1 cellular context compared by ENCODE assay signal in genomic region chr11:67505605-67506396, GRCh38.
TF ChIP-seq lines count a peak whose summit lies in the region.

No MANE protein-coding gene starts in this region.

TF ChIP-seq in HepG2, 621 proteins besides CTCF, POLR2A, EP300 and RAD21 (continued from another document and continues in another):
- TF ChIP-seq ZNF407 (CRISPR knock-in tag; IDR thresholded peaks at IDR 0.05; ENCODE audit: not compliant biosample characterization) (peak; percentile 59), DRAP1 (CRISPR knock-in tag; IDR thresholded peaks at IDR 0.05) (0 out of 2 replicates have a peak, but pooled peaks have one; percentile 42), ZNF761 (CRISPR knock-in tag; conservative IDR thresholded peaks at IDR 0.05) (0 out of 2 replicates have a peak, but pooled peaks have one; percentile 78), ZNF510 (CRISPR knock-in tag; IDR thresholded peaks at IDR 0.05; ENCODE audit: low read depth) (no peak), ZFP36 (IDR thresholded peaks at IDR 0.05; ENCODE audit: borderline replicate concordance, low read depth, low read length, partially characterized antibody) (no peak), NFYC (CRISPR knock-in tag; IDR thresholded peaks at IDR 0.05) (0 out of 2 replicates have a peak, but pooled peaks have one; percentile 13), PPARG (CRISPR knock-in tag; conservative IDR thresholded peaks at IDR 0.05) (0 out of 2 replicates have a peak, but pooled peaks have one; percentile 12), ELF3 (CRISPR knock-in tag; IDR thresholded peaks at IDR 0.05) (no peak), BCL3 (CRISPR knock-in tag; IDR thresholded peaks at IDR 0.05) (peak; percentile 78), HDAC2 (CRISPR knock-in tag; IDR thresholded peaks at IDR 0.05) (0 out of 2 replicates have a peak, but pooled peaks have one; percentile 6), ZNF883 (CRISPR knock-in tag; IDR thresholded peaks at IDR 0.05; ENCODE audit: not compliant biosample characterization) (peak; percentile 69), ZNF543 (CRISPR knock-in tag; IDR thresholded peaks at IDR 0.05) (peak; percentile 53; the same call in 1 of the 2 replicates), ZNF350 (CRISPR knock-in tag; IDR thresholded peaks at IDR 0.05; ENCODE audit: borderline replicate concordance, low read depth) (peak; percentile 87; the same call in 1 of the 2 replicates), FOXA1 (IDR thresholded peaks at IDR 0.05) (no peak), FOXA1 (CRISPR knock-in tag; IDR thresholded peaks at IDR 0.05) (peak; percentile 9; the same call in 1 of the 2 replicates), RAD51 (IDR thresholded peaks at IDR 0.05; ENCODE audit: borderline replicate concordance) (no peak), ZNF546 (CRISPR knock-in tag; conservative IDR thresholded peaks at IDR 0.05) (peak; percentile 81; the same call in 1 of the 2 replicates), E2F1 (CRISPR knock-in tag; IDR thresholded peaks at IDR 0.05) (no peak)
- TF ChIP-seq, protein P1, sequence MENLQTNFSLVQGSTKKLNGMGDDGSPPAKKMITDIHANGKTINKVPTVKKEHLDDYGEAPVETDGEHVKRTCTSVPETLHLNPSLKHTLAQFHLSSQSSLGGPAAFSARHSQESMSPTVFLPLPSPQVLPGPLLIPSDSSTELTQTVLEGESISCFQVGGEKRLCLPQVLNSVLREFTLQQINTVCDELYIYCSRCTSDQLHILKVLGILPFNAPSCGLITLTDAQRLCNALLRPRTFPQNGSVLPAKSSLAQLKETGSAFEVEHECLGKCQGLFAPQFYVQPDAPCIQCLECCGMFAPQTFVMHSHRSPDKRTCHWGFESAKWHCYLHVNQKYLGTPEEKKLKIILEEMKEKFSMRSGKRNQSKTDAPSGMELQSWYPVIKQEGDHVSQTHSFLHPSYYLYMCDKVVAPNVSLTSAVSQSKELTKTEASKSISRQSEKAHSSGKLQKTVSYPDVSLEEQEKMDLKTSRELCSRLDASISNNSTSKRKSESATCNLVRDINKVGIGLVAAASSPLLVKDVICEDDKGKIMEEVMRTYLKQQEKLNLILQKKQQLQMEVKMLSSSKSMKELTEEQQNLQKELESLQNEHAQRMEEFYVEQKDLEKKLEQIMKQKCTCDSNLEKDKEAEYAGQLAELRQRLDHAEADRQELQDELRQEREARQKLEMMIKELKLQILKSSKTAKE (CRISPR knock-in tag; IDR thresholded peaks at IDR 0.05; ENCODE audit: borderline replicate concordance), result 0 out of 2 replicates have a peak, but pooled peaks have one; percentile 39
- TF ChIP-seq, protein P2, sequence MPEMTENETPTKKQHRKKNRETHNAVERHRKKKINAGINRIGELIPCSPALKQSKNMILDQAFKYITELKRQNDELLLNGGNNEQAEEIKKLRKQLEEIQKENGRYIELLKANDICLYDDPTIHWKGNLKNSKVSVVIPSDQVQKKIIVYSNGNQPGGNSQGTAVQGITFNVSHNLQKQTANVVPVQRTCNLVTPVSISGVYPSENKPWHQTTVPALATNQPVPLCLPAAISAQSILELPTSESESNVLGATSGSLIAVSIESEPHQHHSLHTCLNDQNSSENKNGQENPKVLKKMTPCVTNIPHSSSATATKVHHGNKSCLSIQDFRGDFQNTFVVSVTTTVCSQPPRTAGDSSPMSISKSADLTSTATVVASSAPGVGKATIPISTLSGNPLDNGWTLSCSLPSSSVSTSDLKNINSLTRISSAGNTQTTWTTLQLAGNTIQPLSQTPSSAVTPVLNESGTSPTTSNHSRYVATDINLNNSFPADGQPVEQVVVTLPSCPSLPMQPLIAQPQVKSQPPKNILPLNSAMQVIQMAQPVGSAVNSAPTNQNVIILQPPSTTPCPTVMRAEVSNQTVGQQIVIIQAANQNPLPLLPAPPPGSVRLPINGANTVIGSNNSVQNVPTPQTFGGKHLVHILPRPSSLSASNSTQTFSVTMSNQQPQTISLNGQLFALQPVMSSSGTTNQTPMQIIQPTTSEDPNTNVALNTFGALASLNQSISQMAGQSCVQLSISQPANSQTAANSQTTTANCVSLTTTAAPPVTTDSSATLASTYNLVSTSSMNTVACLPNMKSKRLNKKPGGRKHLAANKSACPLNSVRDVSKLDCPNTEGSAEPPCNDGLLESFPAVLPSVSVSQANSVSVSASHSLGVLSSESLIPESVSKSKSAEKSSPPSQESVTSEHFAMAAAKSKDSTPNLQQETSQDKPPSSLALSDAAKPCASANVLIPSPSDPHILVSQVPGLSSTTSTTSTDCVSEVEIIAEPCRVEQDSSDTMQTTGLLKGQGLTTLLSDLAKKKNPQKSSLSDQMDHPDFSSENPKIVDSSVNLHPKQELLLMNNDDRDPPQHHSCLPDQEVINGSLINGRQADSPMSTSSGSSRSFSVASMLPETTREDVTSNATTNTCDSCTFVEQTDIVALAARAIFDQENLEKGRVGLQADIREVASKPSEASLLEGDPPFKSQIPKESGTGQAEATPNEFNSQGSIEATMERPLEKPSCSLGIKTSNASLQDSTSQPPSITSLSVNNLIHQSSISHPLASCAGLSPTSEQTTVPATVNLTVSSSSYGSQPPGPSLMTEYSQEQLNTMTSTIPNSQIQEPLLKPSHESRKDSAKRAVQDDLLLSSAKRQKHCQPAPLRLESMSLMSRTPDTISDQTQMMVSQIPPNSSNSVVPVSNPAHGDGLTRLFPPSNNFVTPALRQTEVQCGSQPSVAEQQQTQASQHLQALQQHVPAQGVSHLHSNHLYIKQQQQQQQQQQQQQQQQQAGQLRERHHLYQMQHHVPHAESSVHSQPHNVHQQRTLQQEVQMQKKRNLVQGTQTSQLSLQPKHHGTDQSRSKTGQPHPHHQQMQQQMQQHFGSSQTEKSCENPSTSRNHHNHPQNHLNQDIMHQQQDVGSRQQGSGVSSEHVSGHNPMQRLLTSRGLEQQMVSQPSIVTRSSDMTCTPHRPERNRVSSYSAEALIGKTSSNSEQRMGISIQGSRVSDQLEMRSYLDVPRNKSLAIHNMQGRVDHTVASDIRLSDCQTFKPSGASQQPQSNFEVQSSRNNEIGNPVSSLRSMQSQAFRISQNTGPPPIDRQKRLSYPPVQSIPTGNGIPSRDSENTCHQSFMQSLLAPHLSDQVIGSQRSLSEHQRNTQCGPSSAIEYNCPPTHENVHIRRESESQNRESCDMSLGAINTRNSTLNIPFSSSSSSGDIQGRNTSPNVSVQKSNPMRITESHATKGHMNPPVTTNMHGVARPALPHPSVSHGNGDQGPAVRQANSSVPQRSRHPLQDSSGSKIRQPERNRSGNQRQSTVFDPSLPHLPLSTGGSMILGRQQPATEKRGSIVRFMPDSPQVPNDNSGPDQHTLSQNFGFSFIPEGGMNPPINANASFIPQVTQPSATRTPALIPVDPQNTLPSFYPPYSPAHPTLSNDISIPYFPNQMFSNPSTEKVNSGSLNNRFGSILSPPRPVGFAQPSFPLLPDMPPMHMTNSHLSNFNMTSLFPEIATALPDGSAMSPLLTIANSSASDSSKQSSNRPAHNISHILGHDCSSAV (CRISPR knock-in tag; IDR thresholded peaks at IDR 0.05; ENCODE audit: borderline replicate concordance), result no peak
- TF ChIP-seq, protein P3, sequence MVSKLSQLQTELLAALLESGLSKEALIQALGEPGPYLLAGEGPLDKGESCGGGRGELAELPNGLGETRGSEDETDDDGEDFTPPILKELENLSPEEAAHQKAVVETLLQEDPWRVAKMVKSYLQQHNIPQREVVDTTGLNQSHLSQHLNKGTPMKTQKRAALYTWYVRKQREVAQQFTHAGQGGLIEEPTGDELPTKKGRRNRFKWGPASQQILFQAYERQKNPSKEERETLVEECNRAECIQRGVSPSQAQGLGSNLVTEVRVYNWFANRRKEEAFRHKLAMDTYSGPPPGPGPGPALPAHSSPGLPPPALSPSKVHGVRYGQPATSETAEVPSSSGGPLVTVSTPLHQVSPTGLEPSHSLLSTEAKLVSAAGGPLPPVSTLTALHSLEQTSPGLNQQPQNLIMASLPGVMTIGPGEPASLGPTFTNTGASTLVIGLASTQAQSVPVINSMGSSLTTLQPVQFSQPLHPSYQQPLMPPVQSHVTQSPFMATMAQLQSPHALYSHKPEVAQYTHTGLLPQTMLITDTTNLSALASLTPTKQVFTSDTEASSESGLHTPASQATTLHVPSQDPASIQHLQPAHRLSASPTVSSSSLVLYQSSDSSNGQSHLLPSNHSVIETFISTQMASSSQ (IDR thresholded peaks at IDR 0.05; ENCODE audit: low read depth), result no peak
- TF ChIP-seq, protein P3 (CRISPR knock-in tag; IDR thresholded peaks at IDR 0.05; ENCODE audit: borderline replicate concordance), result peak; percentile 36; the same call in 1 of the 2 replicates
